10 cellular contexts compared by ENCODE assay signal in genomic region chr11:109864161-109864661, GRCh38.
DNase-seq lines count a peak whose midpoint lies in the region; ATAC-seq and TF ChIP-seq lines count a peak whose summit lies in the region.
"Had no signal": no experiment of that assay in that cellular context is flagged by ENCODE, and none has a peak within 500 bp of the region (broad histone marks: within the 10 kb centered on the region; RNA-seq: fewer than 3 reads in every experiment).

No MANE protein-coding gene starts in this region.

- DNase-seq in EH (ENCODE audit: low read depth) (peak; percentile 22), NCI-H187 treated with DMSO at 0.1 percent for 48 hours (lab: John Stamatoyannopoulos, UW) (no peak), foreskin fibroblast (no peak)
- DNase-seq in activated naive CD8-positive, alpha-beta T cell treated with anti-CD3 and anti-CD28 coated beads, Interleukin-2, amount 50 U/mL, for 24 hours: peak; percentile 22
- DNase-seq in stimulated activated CD4-positive, alpha-beta T cell treated with anti-CD3 and anti-CD28 coated beads, Interleukin-2, amount 100 ng/mL, for 48 hours: no peak
- no peak for DNase-seq in activated naive CD4-positive, alpha-beta T cell treated with anti-CD3 and anti-CD28 coated beads, Interleukin-2, amount 50 U/mL, for 16 hours

- no peak overlapping the region for H3K4me3 ChIP-seq in foreskin fibroblast (ENCODE audit: low read depth in 1 of 2, low read length in 2 of 2)
- H3K4me3 ChIP-seq: coronary artery had no signal

- H3K27me3 Mint-ChIP-seq in activated naive CD8-positive, alpha-beta T cell treated with anti-CD3 and anti-CD28 coated beads, Interleukin-2, amount 50 U/mL, for 24 hours: peaks cover 4% of the 10 kb centered on the region

- H3K4me3 Mint-ChIP-seq in activated naive CD8-positive, alpha-beta T cell treated with anti-CD3 and anti-CD28 coated beads, Interleukin-2, amount 50 U/mL, for 24 hours: peak overlapping the region; percentile 1
- H3K4me3 Mint-ChIP-seq: T-helper 1 cell treated with Interleukin-12 subunit alpha and Interleukin-12 subunit beta and Interleukin-4 antibody, amounts not matched to agents 30 μg/mL and 1 μg/mL, for 36 hours had no signal

- TF ChIP-seq CTCF in foreskin fibroblast (IDR thresholded peaks at IDR 0.05; ENCODE audit: low read depth, low read length): no peak

- peaks cover 25% of the 10 kb centered on the region for H3K4me1 Mint-ChIP-seq in activated naive CD8-positive, alpha-beta T cell treated with anti-CD3 and anti-CD28 coated beads, Interleukin-2, amount 50 U/mL, for 24 hours

- no peaks in the 10 kb centered on the region for H3K9me3 Mint-ChIP-seq in activated naive CD8-positive, alpha-beta T cell treated with anti-CD3 and anti-CD28 coated beads, Interleukin-2, amount 50 U/mL, for 24 hours
- H3K9me3 Mint-ChIP-seq: T-helper 1 cell treated with Interleukin-12 subunit alpha and Interleukin-12 subunit beta and Interleukin-4 antibody, amounts not matched to agents 30 μg/mL and 1 μg/mL, for 36 hours had no signal

- ATAC-seq in GM19328 (IDR thresholded peaks at IDR 0.05; ENCODE audit: unreplicated experiment) (peak; percentile 90), HG03045 (IDR thresholded peaks at IDR 0.05; ENCODE audit: unreplicated experiment) (peak; percentile 95)
- peak; percentile 83 for ATAC-seq in activated naive CD8-positive, alpha-beta T cell treated with anti-CD3 and anti-CD28 coated beads, Interleukin-2, amount 50 U/mL, for 24 hours

- H3K27ac Mint-ChIP-seq in activated naive CD8-positive, alpha-beta T cell treated with anti-CD3 and anti-CD28 coated beads, Interleukin-2, amount 50 U/mL, for 24 hours: peak overlapping the region; percentile 79
- H3K27ac Mint-ChIP-seq: T-helper 1 cell treated with Interleukin-12 subunit alpha and Interleukin-12 subunit beta and Interleukin-4 antibody, amounts not matched to agents 30 μg/mL and 1 μg/mL, for 36 hours had no signal

- H3K36me3 Mint-ChIP-seq in activated naive CD8-positive, alpha-beta T cell treated with anti-CD3 and anti-CD28 coated beads, Interleukin-2, amount 50 U/mL, for 24 hours (ENCODE audit: low read depth): no peaks in the 10 kb centered on the region

Comparison
In these comparisons a context has a peak if more than half of its experiments do, and no peak if none do; other contexts are left out.
1. DNase-seq: peak in EH (single experiment) and activated naive CD8-positive, alpha-beta T cell treated with anti-CD3 and anti-CD28 coated beads, Interleukin-2, amount 50 U/mL, for 24 hours (single experiment); none in NCI-H187 treated with DMSO at 0.1 percent for 48 hours (single experiment), foreskin fibroblast (0 of 2), stimulated activated CD4-positive, alpha-beta T cell treated with anti-CD3 and anti-CD28 coated beads, Interleukin-2, amount 100 ng/mL, for 48 hours (0 of 2) and activated naive CD4-positive, alpha-beta T cell treated with anti-CD3 and anti-CD28 coated beads, Interleukin-2, amount 50 U/mL, for 16 hours (single experiment).
2. Peak in every context shown above with its lines, with median percentiles within 50 percentile points of each other: ATAC-seq.